19 cellular contexts compared by ENCODE assay signal in genomic region chr1:7533006-7533405, GRCh38.
DNase-seq lines count a peak whose midpoint lies in the region; ATAC-seq, FAIRE-seq and TF ChIP-seq lines count a peak whose summit lies in the region.
"Had no signal": no experiment of that assay in that cellular context is flagged by ENCODE, and none has a peak within 500 bp of the region (broad histone marks: within the 10 kb centered on the region; RNA-seq: fewer than 3 reads in every experiment).

No MANE protein-coding gene starts in this region.

- FAIRE-seq in H1 (lab: Jason Lieb, UNC): no peak
- FAIRE-seq: H54, HTR-8/SVneo had no signal

- TF ChIP-seq RAD21 in H1 (IDR thresholded peaks at IDR 0.05 in 1 of 2, conservative IDR thresholded peaks at IDR 0.05 in 1 of 2; ENCODE audit: low read depth in 2 of 2, low read length in 2 of 2): peak; percentile 4 to 13; a peak in 1 of 4 replicates

- H3K9ac ChIP-seq in H1 (replicated peaks in 1 of 4; ENCODE audit: extremely low read depth in 1 of 4, low read depth in 3 of 4, low read length in 3 of 4): no peak overlapping the region
- H3K9ac ChIP-seq: BLaER1 treated with 17β-estradiol and CSF1 and Interleukin-3, amounts not matched to agents 10 nM and 100 nM; GM23248 had no signal

- DNase-seq in heart left ventricle (peak in 3 of 5 donors; percentile 16 to 63 (median 21)), left ventricle myocardium inferior (no peak), H1 (ENCODE audit: low read depth in 1 of 2, low spot score in 2 of 2) (no peak), aorta (peak; percentile 32 to 55), thyroid gland (no peak)
- no peak for DNase-seq in activated CD4-positive, alpha-beta T cell treated with anti-CD3 and anti-CD28 coated beads, Interleukin-2, amount 50 U/mL, for 48 hours
- DNase-seq: Calu3; CD8-positive, alpha-beta T cell; DMS79 treated with DMSO at 0.1 percent for 48 hours; GF-D8; GM23248; HCEC 1CT had no signal

- peak overlapping the region; percentile 53; the same call in 1 of the 2 replicates for H2AK5ac ChIP-seq in H1 (ENCODE audit: low read depth, low read length)

- no peak for TF ChIP-seq EP300 in H1 (IDR thresholded peaks at IDR 0.05; ENCODE audit: borderline replicate concordance in 1 of 2, low read depth in 2 of 2, low read length in 2 of 2)

- H3K4me1 ChIP-seq in heart left ventricle: no peaks in the 10 kb centered on the region
- no peaks in the 10 kb centered on the region for H3K4me1 ChIP-seq in left ventricle myocardium inferior
- peaks cover 9 to 37% (median 26%) of the 10 kb centered on the region in 4 experiments for H3K4me1 ChIP-seq in H1 (replicated peaks in 1 of 4; ENCODE audit: control insufficient read depth in 3 of 4, insufficient read depth in 4 of 4, low read length in 3 of 4)
- H3K4me1 ChIP-seq in aorta (ENCODE audit: control insufficient read depth in 1 of 2, insufficient read depth in 2 of 2, low read length in 2 of 2): no peaks in the 10 kb centered on the region
- no peaks in the 10 kb centered on the region for H3K4me1 ChIP-seq in thyroid gland

- TF ChIP-seq POLR2A in heart left ventricle (IDR thresholded peaks at IDR 0.05) (no peak), H1 (IDR thresholded peaks at IDR 0.05; ENCODE audit: control extremely low read depth in 1 of 2, low read depth in 2 of 2, low read length in 2 of 2) (no peak), thyroid gland (IDR thresholded peaks at IDR 0.05) (no peak)

- H2BK5ac ChIP-seq in H1 (ENCODE audit: low read depth, low read length): no peak overlapping the region

- CTCF ChIA-PET in H1 (lab: Charles Lee; ENCODE audit: partially characterized antibody): interaction anchor here (1.2 kb wide), 1 partner anchor 11 kb away, joined by 3 read pairs; no protein-coding TSS in a partner anchor

- intact Hi-C loops in heart left ventricle (cut with DNase I) (no loop called here), left ventricle myocardium inferior (cut with micrococcal nuclease) (no loop called here), aorta (cut with DNase I) (no loop called here), thyroid gland (cut with DNase I) (no loop called here)

- peak overlapping the region in 2 of 3 experiments; percentile 28 to 45 for H3K27ac Mint-ChIP-seq in nephron
- H3K27ac Mint-ChIP-seq: B cell; CD8-positive, alpha-beta T cell had no signal

- H3K4me1 Mint-ChIP-seq in nephron: peaks cover 50% of the 10 kb centered on the region
- H3K4me1 Mint-ChIP-seq: B cell, IgD-negative memory B cell had no signal

- no peak overlapping the region for H3K56ac ChIP-seq in H1 (replicated peaks; ENCODE audit: insufficient read length, low read depth, low read length)

- no peak overlapping the region for H3K4me2 ChIP-seq in H1 (ENCODE audit: insufficient read depth in 1 of 2, low read depth in 2 of 2, low read length in 2 of 2)
- H3K4me2 ChIP-seq: BLaER1 treated with 17β-estradiol and CSF1 and Interleukin-3, amounts not matched to agents 10 nM and 100 nM had no signal

- H3K27me3 Mint-ChIP-seq in nephron (ENCODE audit: low read depth): peaks cover 28% of the 10 kb centered on the region

- no peak overlapping the region for H3K4ac ChIP-seq in H1 (replicated peaks; ENCODE audit: insufficient read length, low read depth, low read length)

- no peaks in the 10 kb centered on the region for H4K20me1 ChIP-seq in H1 (replicated peaks in 1 of 2; ENCODE audit: control insufficient read depth in 1 of 2, insufficient read depth in 2 of 2, low read length in 2 of 2)

- ATAC-seq in heart left ventricle (peak in 2 of 4 donors; percentile 16 to 33), aorta (ENCODE audit: low FRiP score) (no peak)
- ATAC-seq: CD8-positive, alpha-beta T cell had no signal

- H3K23ac ChIP-seq in H1 (ENCODE audit: insufficient read length): no peak overlapping the region

- no peaks in the 10 kb centered on the region for H3K36me3 ChIP-seq in heart left ventricle
- H3K36me3 ChIP-seq in left ventricle myocardium inferior: no peaks in the 10 kb centered on the region
- H3K36me3 ChIP-seq in H1 (ENCODE audit: control insufficient read depth in 2 of 4, insufficient read depth in 4 of 4, low read length in 3 of 4): no peaks in the 10 kb centered on the region
- H3K36me3 ChIP-seq in aorta (ENCODE audit: control insufficient read depth in 1 of 2, insufficient read depth in 2 of 2, low read length in 1 of 2): no peaks in the 10 kb centered on the region
- H3K36me3 ChIP-seq in thyroid gland: no peaks in the 10 kb centered on the region
- H3K36me3 ChIP-seq: BLaER1 treated with 17β-estradiol and CSF1 and Interleukin-3, amounts not matched to agents 10 nM and 100 nM had no signal

- H3K23me2 ChIP-seq in H1 (ENCODE audit: low read depth, low read length): no peaks in the 10 kb centered on the region

- H4K5ac ChIP-seq in H1 (ENCODE audit: insufficient read length, low read depth, low read length): no peak overlapping the region

- H3K9me3 ChIP-seq in heart left ventricle (no peaks in the 10 kb centered on the region), left ventricle myocardium inferior (replicated peaks) (no peaks in the 10 kb centered on the region), H1 (ENCODE audit: insufficient read depth in 2 of 2, low read depth in 1 of 2, low read length in 1 of 2) (no peaks in the 10 kb centered on the region), aorta (ENCODE audit: control insufficient read depth, low read length) (no peaks in the 10 kb centered on the region), thyroid gland (no peaks in the 10 kb centered on the region)
- H3K9me3 ChIP-seq: BLaER1 treated with 17β-estradiol and CSF1 and Interleukin-3, amounts not matched to agents 10 nM and 100 nM had no signal

- no peak overlapping the region for H2BK15ac ChIP-seq in H1 (ENCODE audit: low read length)

- H3K4me3 Mint-ChIP-seq in nephron: no peak overlapping the region
- H3K4me3 Mint-ChIP-seq: B cell; CD8-positive, alpha-beta T cell; IgD-negative memory B cell had no signal

- WGBS in heart left ventricle, 4 donors: 70 to 86% (median 80%) methylated on average over 8 to 10 of the region's 10 CpGs
- 95% methylated on average over 9 of the region's 10 CpGs; no CpG with 5 or more reads in 1 of the 2 experiments for WGBS in H1 (ENCODE audit: extremely low coverage in 1 of 2, insufficient coverage in 1 of 2, insufficient read length in 1 of 2, insufficient replicate concordance in 2 of 2, low coverage in 1 of 2, low lambda C conversion rate in 2 of 2, missing lambda C conversion rate in 1 of 2), 2 experiments
- WGBS in aorta, 2 donors: 68 to 72% methylated on average over 10 of the region's 10 CpGs
- WGBS in thyroid gland, 2 donors: 68 to 91% methylated on average over 4 to 10 of the region's 10 CpGs

- H3K9me3 Mint-ChIP-seq in nephron: no peaks in the 10 kb centered on the region
- H3K9me3 Mint-ChIP-seq: CD8-positive, alpha-beta T cell; IgD-negative memory B cell had no signal

- TF ChIP-seq CTCF in heart left ventricle (IDR thresholded peaks at IDR 0.05) (peak in 1 of 12 donors; percentile 8), left ventricle myocardium inferior (IDR thresholded peaks at IDR 0.05; ENCODE audit: borderline replicate concordance) (no peak), H1 (IDR thresholded peaks at IDR 0.05; ENCODE audit: control extremely low read depth in 1 of 3, insufficient read depth in 1 of 3, low read depth in 1 of 3, low read length in 3 of 3) (no peak), nephron (IDR thresholded peaks at IDR 0.05; ENCODE audit: unreplicated experiment in 3 of 3) (no peak), thyroid gland (IDR thresholded peaks at IDR 0.05) (no peak)

- POLR2A ChIA-PET in H1 (lab: Charles Lee; ENCODE audit: partially characterized antibody): no interaction called here

- H3K27me3 ChIP-seq in heart left ventricle (peaks cover 0 to 10% (median 0%) of the 10 kb centered on the region in 9 donors), left ventricle myocardium inferior (ENCODE audit: low read depth) (peaks cover 32% of the 10 kb centered on the region), H1 (replicated peaks in 1 of 4; ENCODE audit: control insufficient read depth in 3 of 4, extremely low read depth in 1 of 4, insufficient read depth in 3 of 4, low read length in 3 of 4) (peaks cover 0 to 4% (median 2%) of the 10 kb centered on the region in 4 experiments; a peak in 3 of 7 replicates), aorta (ENCODE audit: control insufficient read depth in 1 of 2, insufficient read depth in 2 of 2, low read length in 1 of 2) (no peaks in the 10 kb centered on the region), thyroid gland (no peaks in the 10 kb centered on the region)
- H3K27me3 ChIP-seq: BLaER1 treated with 17β-estradiol and CSF1 and Interleukin-3, amounts not matched to agents 10 nM and 100 nM had no signal

- no peaks in the 10 kb centered on the region for H3K79me1 ChIP-seq in H1 (ENCODE audit: low read depth, low read length)

- no peaks in the 10 kb centered on the region for H3K79me2 ChIP-seq in H1 (ENCODE audit: control insufficient read depth in 1 of 2, insufficient read depth in 2 of 2, low read length in 2 of 2)

- no peak overlapping the region for H3K14ac ChIP-seq in H1 (ENCODE audit: insufficient read length)

- H2AFZ ChIP-seq in H1 (ENCODE audit: low read length): no peak overlapping the region
- H2AFZ ChIP-seq: GM23248 had no signal

- no peak overlapping the region for H4K91ac ChIP-seq in H1 (replicated peaks; ENCODE audit: insufficient read length, low read length)

- H3K27ac ChIP-seq in heart left ventricle: no peak overlapping the region
- H3K27ac ChIP-seq in left ventricle myocardium inferior (replicated peaks): no peak overlapping the region
- H3K27ac ChIP-seq in H1 (ENCODE audit: low read depth, low read length): no peak overlapping the region
- no peak overlapping the region for H3K27ac ChIP-seq in aorta (ENCODE audit: low read depth in 1 of 2, low read length in 2 of 2)
- H3K27ac ChIP-seq in thyroid gland: no peak overlapping the region
- H3K27ac ChIP-seq: BLaER1 treated with 17β-estradiol and CSF1 and Interleukin-3, amounts not matched to agents 10 nM and 100 nM; GM23248; HL-60 had no signal

- H3K4me3 ChIP-seq in heart left ventricle (no peak overlapping the region), left ventricle myocardium inferior (no peak overlapping the region), H1 (ENCODE audit: extremely low read depth in 1 of 4, insufficient read depth in 2 of 4, low read depth in 3 of 4, low read length in 4 of 4) (no peak overlapping the region), aorta (ENCODE audit: low read length in 2 of 2) (no peak overlapping the region), thyroid gland (replicated peaks in 1 of 3) (no peak overlapping the region)
- H3K4me3 ChIP-seq: BLaER1 treated with 17β-estradiol and CSF1 and Interleukin-3, amounts not matched to agents 10 nM and 100 nM; GM23248 had no signal

- H4K8ac ChIP-seq in H1 (ENCODE audit: extremely low read depth, insufficient read depth, low read length): no peak overlapping the region

- H2BK20ac ChIP-seq in H1 (ENCODE audit: low read length): no peak overlapping the region

- peak overlapping the region; percentile 80; the same call in 1 of the 2 replicates for H2BK12ac ChIP-seq in H1 (ENCODE audit: low read depth, low read length)

- no peak overlapping the region for H3K18ac ChIP-seq in H1 (ENCODE audit: extremely low read depth, low read length)

- no peaks in the 10 kb centered on the region for H3K36me3 Mint-ChIP-seq in nephron (ENCODE audit: low read depth)
- H3K36me3 Mint-ChIP-seq: CD8-positive, alpha-beta T cell; IgD-negative memory B cell had no signal

- H2BK120ac ChIP-seq in H1 (replicated peaks; ENCODE audit: low read depth, low read length): no peak overlapping the region

Comparison
In these comparisons a context has a peak if more than half of its experiments do, and no peak if none do; other contexts are left out.
1. DNase-seq: peak in heart left ventricle (3 of 5) and aorta (2 of 2); none in left ventricle myocardium inferior (single experiment), H1 (0 of 2), activated CD4-positive, alpha-beta T cell treated with anti-CD3 and anti-CD28 coated beads, Interleukin-2, amount 50 U/mL, for 48 hours (0 of 2) and thyroid gland (0 of 2).